1 cellular context compared by ENCODE assay signal in the genomic region with DNA sequence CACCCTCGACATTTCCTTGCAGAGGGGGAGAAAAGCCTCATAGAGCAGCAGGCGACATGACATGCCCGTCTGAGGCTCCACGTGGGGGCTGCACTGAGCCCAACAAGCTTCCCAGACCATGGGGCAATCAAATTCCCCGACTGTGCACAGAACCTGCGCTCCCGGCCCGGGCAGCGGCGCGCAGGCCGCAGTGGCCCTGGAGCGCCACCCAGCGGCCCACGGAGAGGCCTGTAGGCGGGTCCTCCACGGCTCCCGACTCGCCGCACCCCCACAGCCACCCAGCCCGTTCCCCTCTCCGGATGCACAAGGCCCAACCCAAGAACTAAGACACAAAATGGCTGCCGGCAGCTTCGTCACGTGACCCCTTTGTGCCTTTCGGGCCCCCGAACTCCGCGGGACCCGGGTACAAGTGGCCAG.
A peak's percentile ranks its signal among the peaks of the same experiment; 100 is the strongest.
TF ChIP-seq lines count a peak whose summit lies in the region.

No MANE protein-coding gene starts in this region.

TF ChIP-seq in K562, 482 proteins besides CTCF, POLR2A, EP300 and RAD21 (continued from another document and continues in another):
- TF ChIP-seq, protein P1, sequence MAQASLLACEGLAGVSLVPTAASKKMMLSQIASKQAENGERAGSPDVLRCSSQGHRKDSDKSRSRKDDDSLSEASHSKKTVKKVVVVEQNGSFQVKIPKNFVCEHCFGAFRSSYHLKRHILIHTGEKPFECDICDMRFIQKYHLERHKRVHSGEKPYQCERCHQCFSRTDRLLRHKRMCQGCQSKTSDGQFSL (CRISPR knock-in tag; IDR thresholded peaks at IDR 0.05): peak; percentile 97
- TF ChIP-seq, protein P1 (tag; IDR thresholded peaks at IDR 0.05): peak in 1 of 2 experiments; percentile 83; a peak in 1 of 4 replicates
- TF ChIP-seq MAFK (IDR thresholded peaks at IDR 0.05; ENCODE audit: low read length) (no peak), SNRNP70 (optimal IDR thresholded peaks at IDR 0.05; ENCODE audit: low read depth, low read length) (no peak), ZNF253 (CRISPR knock-in tag; conservative IDR thresholded peaks at IDR 0.05) (no peak), MCM7 (IDR thresholded peaks at IDR 0.05) (no peak), ZNF639 (CRISPR knock-in tag; conservative IDR thresholded peaks at IDR 0.05 in 1 of 2, IDR thresholded peaks at IDR 0.05 in 1 of 2) (no peak; a peak in 1 of 4 replicates), ETV1 (tag; conservative IDR thresholded peaks at IDR 0.05; ENCODE audit: low read depth) (peak; percentile 77), HDAC1 (IDR thresholded peaks at IDR 0.05) (peak in 1 of 2 experiments; percentile 83; a peak in 2 of 4 replicates), ZNF408 (CRISPR knock-in tag; IDR thresholded peaks at IDR 0.05; ENCODE audit: low read depth) (no peak), THRA (IDR thresholded peaks at IDR 0.05) (no peak), EHMT2 (IDR thresholded peaks at IDR 0.05) (no peak), SRSF7 (optimal IDR thresholded peaks at IDR 0.05; ENCODE audit: low read depth, low read length) (no peak), CEBPB (tag; IDR thresholded peaks at IDR 0.05) (peak; percentile 74), HMG20A (CRISPR knock-in tag; conservative IDR thresholded peaks at IDR 0.05) (no peak), FOXA1 (IDR thresholded peaks at IDR 0.05; ENCODE audit: borderline replicate concordance) (no peak), ZNF583 (CRISPR knock-in tag; IDR thresholded peaks at IDR 0.05) (no peak), ZNF384 (IDR thresholded peaks at IDR 0.05; ENCODE audit: low read depth, low read length) (no peak), C11orf30 (IDR thresholded peaks at IDR 0.05; ENCODE audit: low read depth) (0 out of 2 replicates have a peak, but pooled peaks have one; percentile 26), DPF2 (IDR thresholded peaks at IDR 0.05) (no peak), EZH2 (IDR thresholded peaks at IDR 0.05; ENCODE audit: borderline replicate concordance, low read depth, low read length) (no peak), HOMEZ (CRISPR knock-in tag; IDR thresholded peaks at IDR 0.05) (no peak), ELF2 (CRISPR knock-in tag; IDR thresholded peaks at IDR 0.05) (0 out of 2 replicates have a peak, but pooled peaks have one; percentile 44), CBFA2T2 (conservative IDR thresholded peaks at IDR 0.05) (peak; percentile 93), MYNN (IDR thresholded peaks at IDR 0.05) (no peak), MYNN (CRISPR knock-in tag; IDR thresholded peaks at IDR 0.05) (no peak), TARDBP (IDR thresholded peaks at IDR 0.05) (no peak), NFE2L1 (tag; IDR thresholded peaks at IDR 0.05; ENCODE audit: borderline replicate concordance, low read depth) (no peak), MYBL2 (IDR thresholded peaks at IDR 0.05; ENCODE audit: low read depth) (no peak), MYBL2 (CRISPR knock-in tag; IDR thresholded peaks at IDR 0.05; ENCODE audit: borderline replicate concordance) (no peak), ETS1 (conservative IDR thresholded peaks at IDR 0.05; ENCODE audit: control insufficient read depth, low read depth, low read length) (peak; percentile 76), CBX8 (IDR thresholded peaks at IDR 0.05; ENCODE audit: borderline replicate concordance, extremely low read depth, low read depth, low read length, poor library complexity, severe bottlenecking) (no peak), OTX1 (CRISPR knock-in tag; IDR thresholded peaks at IDR 0.05) (no peak), SOX6 (IDR thresholded peaks at IDR 0.05) (peak; percentile 38; the same call in 1 of the 2 replicates)
- TF ChIP-seq, protein P2, sequence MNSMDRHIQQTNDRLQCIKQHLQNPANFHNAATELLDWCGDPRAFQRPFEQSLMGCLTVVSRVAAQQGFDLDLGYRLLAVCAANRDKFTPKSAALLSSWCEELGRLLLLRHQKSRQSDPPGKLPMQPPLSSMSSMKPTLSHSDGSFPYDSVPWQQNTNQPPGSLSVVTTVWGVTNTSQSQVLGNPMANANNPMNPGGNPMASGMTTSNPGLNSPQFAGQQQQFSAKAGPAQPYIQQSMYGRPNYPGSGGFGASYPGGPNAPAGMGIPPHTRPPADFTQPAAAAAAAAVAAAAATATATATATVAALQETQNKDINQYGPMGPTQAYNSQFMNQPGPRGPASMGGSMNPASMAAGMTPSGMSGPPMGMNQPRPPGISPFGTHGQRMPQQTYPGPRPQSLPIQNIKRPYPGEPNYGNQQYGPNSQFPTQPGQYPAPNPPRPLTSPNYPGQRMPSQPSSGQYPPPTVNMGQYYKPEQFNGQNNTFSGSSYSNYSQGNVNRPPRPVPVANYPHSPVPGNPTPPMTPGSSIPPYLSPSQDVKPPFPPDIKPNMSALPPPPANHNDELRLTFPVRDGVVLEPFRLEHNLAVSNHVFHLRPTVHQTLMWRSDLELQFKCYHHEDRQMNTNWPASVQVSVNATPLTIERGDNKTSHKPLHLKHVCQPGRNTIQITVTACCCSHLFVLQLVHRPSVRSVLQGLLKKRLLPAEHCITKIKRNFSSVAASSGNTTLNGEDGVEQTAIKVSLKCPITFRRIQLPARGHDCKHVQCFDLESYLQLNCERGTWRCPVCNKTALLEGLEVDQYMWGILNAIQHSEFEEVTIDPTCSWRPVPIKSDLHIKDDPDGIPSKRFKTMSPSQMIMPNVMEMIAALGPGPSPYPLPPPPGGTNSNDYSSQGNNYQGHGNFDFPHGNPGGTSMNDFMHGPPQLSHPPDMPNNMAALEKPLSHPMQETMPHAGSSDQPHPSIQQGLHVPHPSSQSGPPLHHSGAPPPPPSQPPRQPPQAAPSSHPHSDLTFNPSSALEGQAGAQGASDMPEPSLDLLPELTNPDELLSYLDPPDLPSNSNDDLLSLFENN (IDR thresholded peaks at IDR 0.05; ENCODE audit: low read depth in 2 of 2, low read length in 2 of 2): peak in 1 of 2 experiments; percentile 32; a peak in 1 of 4 replicates
- TF ChIP-seq, protein P3, sequence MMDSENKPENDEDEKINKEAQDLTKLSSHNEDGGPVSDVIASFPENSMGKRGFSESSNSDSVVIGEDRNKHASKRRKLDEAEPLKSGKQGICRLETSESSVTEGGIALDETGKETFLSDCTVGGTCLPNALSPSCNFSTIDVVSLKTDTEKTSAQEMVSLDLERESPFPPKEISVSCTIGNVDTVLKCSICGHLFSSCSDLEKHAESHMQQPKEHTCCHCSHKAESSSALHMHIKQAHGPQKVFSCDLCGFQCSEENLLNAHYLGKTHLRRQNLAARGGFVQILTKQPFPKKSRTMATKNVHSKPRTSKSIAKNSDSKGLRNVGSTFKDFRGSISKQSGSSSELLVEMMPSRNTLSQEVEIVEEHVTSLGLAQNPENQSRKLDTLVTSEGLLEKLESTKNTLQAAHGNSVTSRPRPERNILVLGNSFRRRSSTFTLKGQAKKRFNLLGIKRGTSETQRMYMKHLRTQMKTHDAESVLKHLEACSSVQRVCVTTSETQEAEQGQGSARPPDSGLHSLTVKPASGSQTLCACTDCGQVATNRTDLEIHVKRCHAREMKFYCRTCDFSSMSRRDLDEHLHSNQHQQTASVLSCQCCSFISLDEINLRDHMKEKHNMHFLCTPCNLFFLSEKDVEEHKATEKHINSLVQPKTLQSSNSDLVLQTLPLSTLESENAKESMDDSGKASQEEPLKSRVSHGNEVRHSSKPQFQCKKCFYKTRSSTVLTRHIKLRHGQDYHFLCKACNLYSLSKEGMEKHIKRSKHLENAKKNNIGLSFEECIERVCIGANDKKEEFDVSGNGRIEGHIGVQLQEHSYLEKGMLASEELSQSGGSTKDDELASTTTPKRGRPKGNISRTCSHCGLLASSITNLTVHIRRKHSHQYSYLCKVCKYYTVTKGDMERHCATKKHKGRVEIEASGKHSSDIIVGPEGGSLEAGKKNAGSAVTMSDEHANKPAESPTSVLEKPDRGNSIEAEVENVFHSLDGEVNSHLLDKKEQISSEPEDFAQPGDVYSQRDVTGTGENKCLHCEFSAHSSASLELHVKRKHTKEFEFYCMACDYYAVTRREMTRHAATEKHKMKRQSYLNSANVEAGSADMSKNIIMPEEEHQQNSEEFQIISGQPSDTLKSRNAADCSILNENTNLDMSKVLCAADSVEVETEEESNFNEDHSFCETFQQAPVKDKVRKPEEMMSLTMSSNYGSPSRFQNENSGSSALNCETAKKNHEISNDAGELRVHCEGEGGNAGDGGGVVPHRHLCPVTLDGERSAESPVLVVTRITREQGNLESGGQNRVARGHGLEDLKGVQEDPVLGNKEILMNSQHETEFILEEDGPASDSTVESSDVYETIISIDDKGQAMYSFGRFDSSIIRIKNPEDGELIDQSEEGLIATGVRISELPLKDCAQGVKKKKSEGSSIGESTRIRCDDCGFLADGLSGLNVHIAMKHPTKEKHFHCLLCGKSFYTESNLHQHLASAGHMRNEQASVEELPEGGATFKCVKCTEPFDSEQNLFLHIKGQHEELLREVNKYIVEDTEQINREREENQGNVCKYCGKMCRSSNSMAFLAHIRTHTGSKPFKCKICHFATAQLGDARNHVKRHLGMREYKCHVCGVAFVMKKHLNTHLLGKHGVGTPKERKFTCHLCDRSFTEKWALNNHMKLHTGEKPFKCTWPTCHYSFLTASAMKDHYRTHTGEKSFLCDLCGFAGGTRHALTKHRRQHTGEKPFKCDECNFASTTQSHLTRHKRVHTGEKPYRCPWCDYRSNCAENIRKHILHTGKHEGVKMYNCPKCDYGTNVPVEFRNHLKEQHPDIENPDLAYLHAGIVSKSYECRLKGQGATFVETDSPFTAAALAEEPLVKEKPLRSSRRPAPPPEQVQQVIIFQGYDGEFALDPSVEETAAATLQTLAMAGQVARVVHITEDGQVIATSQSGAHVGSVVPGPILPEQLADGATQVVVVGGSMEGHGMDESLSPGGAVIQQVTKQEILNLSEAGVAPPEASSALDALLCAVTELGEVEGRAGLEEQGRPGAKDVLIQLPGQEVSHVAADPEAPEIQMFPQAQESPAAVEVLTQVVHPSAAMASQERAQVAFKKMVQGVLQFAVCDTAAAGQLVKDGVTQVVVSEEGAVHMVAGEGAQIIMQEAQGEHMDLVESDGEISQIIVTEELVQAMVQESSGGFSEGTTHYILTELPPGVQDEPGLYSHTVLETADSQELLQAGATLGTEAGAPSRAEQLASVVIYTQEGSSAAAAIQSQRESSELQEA (IDR thresholded peaks at IDR 0.05; ENCODE audit: low read depth): no peak
- TF ChIP-seq, protein P4, sequence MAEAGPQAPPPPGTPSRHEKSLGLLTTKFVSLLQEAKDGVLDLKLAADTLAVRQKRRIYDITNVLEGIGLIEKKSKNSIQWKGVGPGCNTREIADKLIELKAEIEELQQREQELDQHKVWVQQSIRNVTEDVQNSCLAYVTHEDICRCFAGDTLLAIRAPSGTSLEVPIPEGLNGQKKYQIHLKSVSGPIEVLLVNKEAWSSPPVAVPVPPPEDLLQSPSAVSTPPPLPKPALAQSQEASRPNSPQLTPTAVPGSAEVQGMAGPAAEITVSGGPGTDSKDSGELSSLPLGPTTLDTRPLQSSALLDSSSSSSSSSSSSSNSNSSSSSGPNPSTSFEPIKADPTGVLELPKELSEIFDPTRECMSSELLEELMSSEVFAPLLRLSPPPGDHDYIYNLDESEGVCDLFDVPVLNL (CRISPR knock-in tag; IDR thresholded peaks at IDR 0.05; ENCODE audit: low read depth): no peak
